Comparison of ENCODE assay signal across 15 cellular contexts in genomic region chr4:108385076-108385475, GRCh38.
"Had no signal": no experiment of that assay in that cellular context is flagged by ENCODE, and none has a peak within 500 bp of the region (broad histone marks: within the 10 kb centered on the region; RNA-seq: fewer than 3 reads in every experiment).

No MANE protein-coding gene starts in this region.

- H3K9me3 Mint-ChIP-seq: activated CD4-positive, alpha-beta memory T cell treated with anti-CD3 and anti-CD28 coated beads for 36 hours; activated naive CD8-positive, alpha-beta T cell treated with anti-CD3 and anti-CD28 coated beads, Interleukin-2, amount 10 ng/mL, durations not matched to agents 7 days and 5 days; dendritic cell treated with granulocyte-macrophage colony-stimulating factor and Interleukin-4, amounts not matched to agents 40 ng/mL and 50 ng/mL, for 4 days; nephron; stimulated activated naive CD8-positive, alpha-beta T cell treated with anti-CD3 and anti-CD28 coated beads, Interleukin-15, amount 100 ng/mL, for 72 hours; type B pancreatic cell had no signal

- H3K36me3 Mint-ChIP-seq: activated CD4-positive, alpha-beta memory T cell treated with anti-CD3 and anti-CD28 coated beads for 36 hours; activated naive CD8-positive, alpha-beta T cell treated with anti-CD3 and anti-CD28 coated beads, Interleukin-2, amount 10 ng/mL, durations not matched to agents 7 days and 5 days; type B pancreatic cell had no signal

- H3K4me1 Mint-ChIP-seq: activated CD4-positive, alpha-beta T cell treated with anti-CD3 and anti-CD28 coated beads for 36 hours; nephron; stimulated activated naive CD8-positive, alpha-beta T cell treated with anti-CD3 and anti-CD28 coated beads, Interleukin-15, amount 100 ng/mL, for 72 hours had no signal

- H3K27me3 ChIP-seq: right lobe of liver had no signal

- H3K4me3 Mint-ChIP-seq: activated CD4-positive, alpha-beta memory T cell treated with anti-CD3 and anti-CD28 coated beads for 36 hours; activated CD4-positive, alpha-beta T cell treated with anti-CD3 and anti-CD28 coated beads for 36 hours; activated naive CD8-positive, alpha-beta T cell treated with anti-CD3 and anti-CD28 coated beads, Interleukin-2, amount 10 ng/mL, durations not matched to agents 7 days and 5 days; dendritic cell treated with granulocyte-macrophage colony-stimulating factor and Interleukin-4, amounts not matched to agents 40 ng/mL and 50 ng/mL, for 4 days; nephron; stimulated activated naive CD8-positive, alpha-beta T cell treated with anti-CD3 and anti-CD28 coated beads, Interleukin-15, amount 100 ng/mL, for 72 hours; type B pancreatic cell had no signal

- H3K27me3 Mint-ChIP-seq: activated CD4-positive, alpha-beta memory T cell treated with anti-CD3 and anti-CD28 coated beads for 36 hours; activated CD4-positive, alpha-beta T cell treated with anti-CD3 and anti-CD28 coated beads for 36 hours; dendritic cell treated with granulocyte-macrophage colony-stimulating factor and Interleukin-4, amounts not matched to agents 40 ng/mL and 50 ng/mL, for 4 days; stimulated activated naive CD8-positive, alpha-beta T cell treated with anti-CD3 and anti-CD28 coated beads, Interleukin-15, amount 100 ng/mL, for 72 hours; type B pancreatic cell had no signal

- H3K36me3 ChIP-seq: prostate gland, right lobe of liver, WERI-Rb-1 had no signal

- ATAC-seq: activated CD4-positive, alpha-beta T cell treated with anti-CD3 and anti-CD28 coated beads for 36 hours; foreskin keratinocyte; right lobe of liver; stimulated activated naive CD8-positive, alpha-beta T cell treated with anti-CD3 and anti-CD28 coated beads, Interleukin-15, amount 100 ng/mL, for 72 hours had no signal

- FAIRE-seq: bronchial epithelial cell had no signal

- H3K27ac Mint-ChIP-seq: activated CD4-positive, alpha-beta memory T cell treated with anti-CD3 and anti-CD28 coated beads for 36 hours; activated CD4-positive, alpha-beta T cell treated with anti-CD3 and anti-CD28 coated beads for 36 hours; activated naive CD8-positive, alpha-beta T cell treated with anti-CD3 and anti-CD28 coated beads, Interleukin-2, amount 10 ng/mL, durations not matched to agents 7 days and 5 days; dendritic cell treated with granulocyte-macrophage colony-stimulating factor and Interleukin-4, amounts not matched to agents 40 ng/mL and 50 ng/mL, for 4 days; nephron; stimulated activated naive CD8-positive, alpha-beta T cell treated with anti-CD3 and anti-CD28 coated beads, Interleukin-15, amount 100 ng/mL, for 72 hours; type B pancreatic cell had no signal

- DNase-seq: activated CD4-positive, alpha-beta memory T cell treated with anti-CD3 and anti-CD28 coated beads for 36 hours; activated CD4-positive, alpha-beta T cell treated with anti-CD3 and anti-CD28 coated beads for 36 hours; activated gamma-delta T cell treated with Interleukin-2 at 50 U/mL for 16 hours; activated naive CD8-positive, alpha-beta T cell treated with anti-CD3 and anti-CD28 coated beads, Interleukin-2, amount 10 ng/mL, durations not matched to agents 7 days and 5 days; effector memory CD4-positive, alpha-beta T cell; foreskin keratinocyte; right lobe of liver; stimulated activated CD4-positive, alpha-beta T cell treated with anti-CD3 and anti-CD28 coated beads, Interleukin-1b, Interleukin-23, amount 100 ng/mL, for 48 hours; stimulated activated naive CD8-positive, alpha-beta T cell treated with anti-CD3 and anti-CD28 coated beads, Interleukin-15, amount 100 ng/mL, for 72 hours; WERI-Rb-1 had no signal

- H3K4me3 ChIP-seq: prostate gland, right lobe of liver had no signal
